Comparison of ENCODE assay signal across 10 cellular contexts in genomic region chr18:54309564-54309963, GRCh38. TPM values are rescaled to one million over a fixed set of nuclear protein-coding genes. Genes with fewer than 3 reads are reported as not detected.
"Had no signal": no experiment of that assay in that cellular context is flagged by ENCODE, and none has a peak within 500 bp of the region (broad histone marks: within the 10 kb centered on the region; RNA-seq: fewer than 3 reads in every experiment).

No MANE protein-coding gene starts in this region.

RNA-seq across cellular contexts. Expression of gene STARD6, which starts 48.1 kb away (rescaled TPM):
- total RNA-seq: OCI-LY7, PC-3, PC-9, Peyer's patch, Right ventricle myocardium inferior, Right ventricle myocardium superior, SJCRH30, SK-MEL-5, T-cell had no signal
- polyA plus RNA-seq: SK-N-SH had no signal
